8 cellular contexts compared by ENCODE assay signal in the genomic region with DNA sequence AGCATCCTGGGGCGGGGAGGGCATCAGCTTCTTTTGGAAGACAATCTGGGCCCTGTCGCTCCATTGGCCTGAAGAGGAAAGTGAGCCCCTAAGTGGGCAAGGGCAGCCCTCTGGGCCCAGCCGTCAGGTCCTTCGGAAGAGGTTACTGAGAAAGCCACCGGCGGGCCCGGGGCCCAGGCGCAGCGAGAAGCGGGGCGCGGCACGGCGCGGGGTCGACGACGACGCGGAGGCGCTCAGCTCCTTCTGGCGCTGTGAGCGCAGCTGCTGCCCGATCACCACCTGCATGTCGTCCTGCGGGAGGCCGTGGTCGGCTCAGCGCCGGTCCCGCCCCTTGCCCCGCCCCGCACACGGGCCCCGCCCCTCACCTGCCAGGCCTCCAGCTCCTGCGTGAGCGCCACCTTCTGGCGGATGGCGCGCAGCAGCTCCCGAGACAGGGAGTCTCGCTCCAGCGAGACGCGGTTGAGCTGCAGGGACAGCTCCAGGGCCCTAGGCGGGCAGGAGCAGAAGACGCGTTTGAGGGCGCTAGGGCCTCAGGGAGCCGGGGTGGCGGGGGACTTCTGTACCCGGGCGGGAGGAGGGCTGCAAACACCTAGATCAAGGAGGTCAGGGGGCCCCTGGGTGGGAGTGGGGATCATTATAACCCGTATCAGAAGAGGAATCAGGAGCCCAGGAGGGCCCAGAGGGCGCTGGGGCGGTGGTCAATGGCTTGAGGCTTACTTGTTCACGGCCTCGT. TPM values are rescaled to one million over a fixed set of nuclear protein-coding genes. Genes with fewer than 3 reads are reported as not detected.
DNase-seq lines count a peak whose midpoint lies in the region; ATAC-seq, FAIRE-seq and TF ChIP-seq lines count a peak whose summit lies in the region.

No MANE protein-coding gene starts in this region.

- TF ChIP-seq CTCF in AG10803 (conservative IDR thresholded peaks at IDR 0.05; ENCODE audit: low read length) (peak; percentile 51), WI38 (IDR thresholded peaks at IDR 0.05; ENCODE audit: low read depth, low read length) (0 out of 2 replicates have a peak, but pooled peaks have one; percentile 20), breast epithelium (IDR thresholded peaks at IDR 0.05) (peak in 2 of 3 donors; percentile 42 to 68), kidney (IDR thresholded peaks at IDR 0.05; ENCODE audit: borderline replicate concordance, extremely low read depth, insufficient read depth) (peak; percentile 81)

- no peak for TF ChIP-seq POLR2A in breast epithelium (IDR thresholded peaks at IDR 0.05)

- DNase-seq in AG10803 (ENCODE audit: low read depth) (peak; percentile 46), NCI-H2029 treated with DMSO at 0.1 percent for 48 hours (lab: John Stamatoyannopoulos, UW) (peak; percentile 50), breast epithelium (ENCODE audit: low spot score in 2 of 2) (peak; percentile 80 to 84), kidney (peak; percentile 94)
- peak; percentile 89 to 93 for DNase-seq in stimulated activated CD4-positive, alpha-beta T cell treated with anti-CD3 and anti-CD28 coated beads, Interleukin-2, amount 100 ng/mL, for 24 hours

- H3K27ac ChIP-seq in breast epithelium = no peak overlapping the region
- no peak overlapping the region for H3K27ac ChIP-seq in kidney (ENCODE audit: low read depth in 2 of 2, low read length in 2 of 2)

- intact Hi-C loops in breast epithelium (cut with DNase I; ENCODE audit: low total_unique reads) (no loop called here), kidney (cut with DNase I) (no loop called here)

- H3K27me3 ChIP-seq in breast epithelium = no peaks in the 10 kb centered on the region

- no peak overlapping the region for H3K9ac ChIP-seq in kidney (ENCODE audit: low read length in 2 of 2)

- no peak overlapping the region for H3K4me3 ChIP-seq in AG10803 (ENCODE audit: low read length)
- no peak overlapping the region for H3K4me3 ChIP-seq in WI38 (ENCODE audit: low read depth, low read length)
- H3K4me3 ChIP-seq in breast epithelium = no peak overlapping the region
- H3K4me3 ChIP-seq in kidney (ENCODE audit: low read length in 2 of 2) = no peak overlapping the region

- H3K9me3 ChIP-seq in breast epithelium = no peaks in the 10 kb centered on the region
- no peaks in the 10 kb centered on the region for H3K9me3 ChIP-seq in kidney (ENCODE audit: control insufficient read depth in 1 of 2, low read length in 2 of 2)

- FAIRE-seq in kidney (lab: Jason Lieb, UNC) = no peak

- peaks cover 0 to 3% of the 10 kb centered on the region in 2 donors for H3K4me1 ChIP-seq in breast epithelium
- peaks cover 3 to 5% of the 10 kb centered on the region in 2 donors for H3K4me1 ChIP-seq in kidney (ENCODE audit: control insufficient read depth in 1 of 2, insufficient read depth in 1 of 2, low read depth in 1 of 2, low read length in 2 of 2)

- H3K36me3 ChIP-seq in breast epithelium = no peaks in the 10 kb centered on the region
- peaks cover 3 to 5% of the 10 kb centered on the region in 2 donors for H3K36me3 ChIP-seq in kidney (ENCODE audit: control insufficient read depth in 1 of 2, insufficient read depth in 2 of 2, low read length in 2 of 2)

- peak; percentile 33 for ATAC-seq in GM21526 (IDR thresholded peaks at IDR 0.05; ENCODE audit: low FRiP score, unreplicated experiment)
- no peak for ATAC-seq in GM21390 (IDR thresholded peaks at IDR 0.05; ENCODE audit: unreplicated experiment)

RNA-seq across cellular contexts. Expression of a gene that starts 4.3 kb away (rescaled TPM):
- 10 to 100 TPM; 15.5 to 26.1 (median 18.4) TPM for total RNA-seq in breast epithelium
- total RNA-seq in kidney = 26.1 TPM
- polyA plus RNA-seq in kidney (ENCODE audit: insufficient read depth, low read depth, low replicate concordance) = 21.2 TPM

RNA-seq across cellular contexts. Expression of a gene that starts 4.4 kb away (rescaled TPM):
- total RNA-seq in breast epithelium = 10 to 100 TPM in 2 of 3 donors, 1 to 10 TPM in 1; 8.8 to 26.5 (median 17.3) TPM
- 61.3 TPM for total RNA-seq in kidney
- polyA plus RNA-seq in kidney (ENCODE audit: insufficient read depth, low read depth, low replicate concordance) = 332 TPM

RNA-seq across cellular contexts. Expression of a gene that starts 8.0 kb away (rescaled TPM):
- total RNA-seq in breast epithelium (10 to 100 TPM in 2 of 3 donors, 1 to 10 TPM in 1; 6.9 to 74.1 (median 36.7) TPM), kidney (114 TPM)
- 87.3 TPM for polyA plus RNA-seq in kidney (ENCODE audit: insufficient read depth, low read depth, low replicate concordance)

RNA-seq across cellular contexts. Expression of a gene that starts 8.6 kb away (rescaled TPM):
- 10 to 100 TPM in 2 of 3 donors, not detected in 1; 31.5 to 50.1 TPM for total RNA-seq in breast epithelium
- total RNA-seq in kidney = 12.1 TPM
- polyA plus RNA-seq in kidney (ENCODE audit: insufficient read depth, low read depth, low replicate concordance) = 2.9 TPM

RNA-seq across cellular contexts. Expression of a gene that starts 10.2 kb away (rescaled TPM):
- total RNA-seq in breast epithelium (not detected), kidney (0.47 TPM)
- polyA plus RNA-seq in kidney (ENCODE audit: insufficient read depth, low read depth, low replicate concordance) = not detected

Comparison
In these comparisons a context has a peak if more than half of its experiments do, and no peak if none do; other contexts are left out.
1. CTCF ChIP-seq: peak in every context shown above with its lines; median percentile 81 in kidney; 55 in breast epithelium; 51 in AG10803; 20 in WI38.